1 cellular context compared by ENCODE assay signal in genomic region chr11:105004021-105004420, GRCh38.
A peak's percentile ranks its signal among the peaks of the same experiment; 100 is the strongest.
TF ChIP-seq lines count a peak whose summit lies in the region.

No MANE protein-coding gene starts in this region.

TF ChIP-seq in HepG2, 621 proteins besides CTCF, POLR2A, EP300 and RAD21 (continued from another document):
- TF ChIP-seq PAXIP1 (CRISPR knock-in tag; conservative IDR thresholded peaks at IDR 0.05), result peak; percentile 50
- TF ChIP-seq NCOA2 (CRISPR knock-in tag; IDR thresholded peaks at IDR 0.05), result peak; percentile 74; the same call in 1 of the 2 replicates
- 0 out of 4 replicates have a peak, but pooled peaks of 1 of the 2 experiments have one; percentile 13 for TF ChIP-seq KLF16 (CRISPR knock-in tag; IDR thresholded peaks at IDR 0.05)
- no peak for TF ChIP-seq SETDB1 (CRISPR knock-in tag; IDR thresholded peaks at IDR 0.05; ENCODE audit: borderline replicate concordance)
- TF ChIP-seq NR2F1 (CRISPR knock-in tag; IDR thresholded peaks at IDR 0.05), result peak in 1 of 2 experiments; percentile 40; a peak in 1 of 4 replicates
- TF ChIP-seq THAP11 (CRISPR knock-in tag; IDR thresholded peaks at IDR 0.05), result peak; percentile 50; the same call in 1 of the 2 replicates
- TF ChIP-seq SOX5 (CRISPR knock-in tag; IDR thresholded peaks at IDR 0.05; ENCODE audit: borderline replicate concordance), result peak; percentile 84; the same call in 1 of the 2 replicates
- TF ChIP-seq MYC (CRISPR knock-in tag; IDR thresholded peaks at IDR 0.05; ENCODE audit: borderline replicate concordance), result no peak
- TF ChIP-seq CERS6 (CRISPR knock-in tag; IDR thresholded peaks at IDR 0.05), result no peak
- no peak for TF ChIP-seq ZNF776 (CRISPR knock-in tag; IDR thresholded peaks at IDR 0.05)
- no peak for TF ChIP-seq NFKB2 (CRISPR knock-in tag; IDR thresholded peaks at IDR 0.05; ENCODE audit: borderline replicate concordance)
- peak; percentile 76 for TF ChIP-seq FOXA3 (CRISPR knock-in tag; IDR thresholded peaks at IDR 0.05)
- TF ChIP-seq MED1 (CRISPR knock-in tag; IDR thresholded peaks at IDR 0.05), result peak; percentile 40; the same call in 1 of the 2 replicates
- no peak for TF ChIP-seq ZKSCAN5 (CRISPR knock-in tag; IDR thresholded peaks at IDR 0.05)
- TF ChIP-seq HNF4A (CRISPR knock-in tag; IDR thresholded peaks at IDR 0.05), result peak; percentile 56
- TF ChIP-seq SOX6 (IDR thresholded peaks at IDR 0.05), result no peak
- peak; percentile 87 for TF ChIP-seq SOX6 (CRISPR knock-in tag; IDR thresholded peaks at IDR 0.05)
- no peak for TF ChIP-seq FOXA1 (IDR thresholded peaks at IDR 0.05)
- TF ChIP-seq FOXA1 (CRISPR knock-in tag; IDR thresholded peaks at IDR 0.05), result peak; percentile 27; the same call in 1 of the 2 replicates
- peak; percentile 52; the same call in 1 of the 2 replicates for TF ChIP-seq FOXK1 (CRISPR knock-in tag; IDR thresholded peaks at IDR 0.05; ENCODE audit: borderline replicate concordance, low read depth)
- 0 out of 2 replicates have a peak, but pooled peaks have one; percentile 14 for TF ChIP-seq ELF3 (CRISPR knock-in tag; IDR thresholded peaks at IDR 0.05)
- TF ChIP-seq ZNF460 (CRISPR knock-in tag; IDR thresholded peaks at IDR 0.05; ENCODE audit: borderline replicate concordance), result no peak
- TF ChIP-seq KDM4B (CRISPR knock-in tag; IDR thresholded peaks at IDR 0.05), result no peak
- peak; percentile 45; the same call in 1 of the 2 replicates for TF ChIP-seq RARA (CRISPR knock-in tag; IDR thresholded peaks at IDR 0.05)
